In genomic region chr1:37741130-37741529, GRCh38 we compare ENCODE assay signal across 16 cellular contexts. TPM values are rescaled to one million over a fixed set of nuclear protein-coding genes. Genes with fewer than 3 reads are reported as not detected.
DNase-seq lines count a peak whose midpoint lies in the region; ATAC-seq and FAIRE-seq lines count a peak whose summit lies in the region.
"Had no signal": no experiment of that assay in that cellular context is flagged by ENCODE, and none has a peak within 500 bp of the region (broad histone marks: within the 10 kb centered on the region; RNA-seq: fewer than 3 reads in every experiment).

No MANE protein-coding gene starts in this region.

- no peaks in the 10 kb centered on the region for H3K9me2 ChIP-seq in GM23248 (ENCODE audit: insufficient read depth)

- no peak overlapping the region for H2AFZ ChIP-seq in GM23248

- H3F3A ChIP-seq in GM23248 (ENCODE audit: insufficient read depth) = no peaks in the 10 kb centered on the region

- no peaks in the 10 kb centered on the region for H3K36me3 ChIP-seq in GM23248 (ENCODE audit: low read depth)
- H3K36me3 ChIP-seq: left ventricle myocardium inferior had no signal

- FAIRE-seq in RCC 7860 (lab: Jason Lieb, UNC) (no peak), HTR-8/SVneo (lab: Jason Lieb, UNC) (no peak)

- H3K4me3 ChIP-seq in GM23248 = no peak overlapping the region
- H3K4me3 ChIP-seq: dorsolateral prefrontal cortex, left ventricle myocardium inferior had no signal

- no peaks in the 10 kb centered on the region for H3K79me2 ChIP-seq in GM23248 (ENCODE audit: insufficient read depth)

- in situ Hi-C loops in GM23248 (cut with MboI) = no loop called here

- H3K27ac ChIP-seq in GM23248 = no peak overlapping the region
- H3K27ac ChIP-seq: dorsolateral prefrontal cortex, left ventricle myocardium inferior had no signal

- DNase-seq in GM23248 = peak; percentile 70
- DNase-seq in RCC 7860 (ENCODE audit: low spot score) = peak; percentile 51
- peak; percentile 55 for DNase-seq in sciatic nerve (ENCODE audit: low spot score)
- no peak for DNase-seq in activated CD4-positive, alpha-beta T cell treated with anti-CD3 and anti-CD28 coated beads, Interleukin-2, amount 50 U/mL, for 4 hours
- no peak for DNase-seq in HTR-8/SVneo (ENCODE audit: insufficient read length, low spot score)
- DNase-seq in HT-29 (ENCODE audit: low spot score) = no peak
- DNase-seq: DMS153, left ventricle myocardium inferior, NCI-H2029, NCI-H774, RPMI8226 had no signal

- H3K27me3 ChIP-seq in GM23248 (replicated peaks; ENCODE audit: insufficient read depth) = peaks cover 8% of the 10 kb centered on the region; the same call in 1 of the 2 replicates
- H3K27me3 ChIP-seq: dorsolateral prefrontal cortex had no signal

- H3K9ac ChIP-seq in GM23248 = no peak overlapping the region

- no peaks in the 10 kb centered on the region for H3K4me1 ChIP-seq in GM23248 (ENCODE audit: insufficient read depth)
- H3K4me1 ChIP-seq: left ventricle myocardium inferior had no signal

- no peaks in the 10 kb centered on the region for H4K20me1 ChIP-seq in GM23248 (ENCODE audit: insufficient read depth)

- WGBS in GM23248 (ENCODE audit: low coverage in 1 of 2, low lambda C conversion rate in 2 of 2, missing lambda C conversion rate in 2 of 2), 2 experiments = 35 to 40% methylated on average over 9 of the region's 9 CpGs

- intact Hi-C loops in sciatic nerve (cut with DNase I) = no loop called here

- H3K9me3 ChIP-seq in GM23248 (ENCODE audit: low read depth) = no peaks in the 10 kb centered on the region
- H3K9me3 ChIP-seq: left ventricle myocardium inferior had no signal

- ATAC-seq in esophagus mucosa (peak; percentile 24), sciatic nerve (no peak)
- ATAC-seq: activated CD4-positive, CD25-positive, alpha-beta regulatory T cell treated with anti-CD3 and anti-CD28 coated beads, Interleukin-2, amount 50 U/mL, for 24 hours had no signal

- H3K4me2 ChIP-seq in GM23248 (ENCODE audit: unreplicated experiment) = no peak overlapping the region

RNA-seq across cellular contexts. Expression of gene EPHA10, which starts 23.8 kb away (rescaled TPM):
- not detected in 2 replicates for total RNA-seq in GM23248 (2014; rRNA removed; shearing (Covaris generic))
- not detected in 2 replicates for polyA plus RNA-seq in GM23248 (2016; fragmentation: Nextera tagmentation; extraction: Ambion mirVana)
- total RNA-seq in esophagus mucosa (0.68 TPM), sciatic nerve (1.6 TPM)
- total RNA-seq in HT-29 (2014; rRNA removed; shearing (Covaris generic)) = 1.8 and 2.2 TPM in 2 replicates
- total RNA-seq: pulmonary artery endothelial cell; T-helper 1 cell treated with Interleukin-12 subunit alpha and Interleukin-12 subunit beta and Interleukin-4 antibody, amounts not matched to agents 30 ng/mL and 1 ng/mL, for 36 hours had no signal

RNA-seq across cellular contexts. Expression of gene CDCA8, which starts 48.8 kb away (rescaled TPM):
- total RNA-seq in GM23248 (2014; rRNA removed; shearing (Covaris generic)) = 4.4 and 5.7 TPM in 2 replicates
- polyA plus RNA-seq in GM23248 (2016; fragmentation: Nextera tagmentation; extraction: Ambion mirVana) = 15.4 and 16.6 TPM in 2 replicates
- 14.1 TPM for total RNA-seq in esophagus mucosa
- 0.85 TPM for total RNA-seq in sciatic nerve
- total RNA-seq in HT-29 (2014; rRNA removed; shearing (Covaris generic)) = 17.1 and 19.0 TPM in 2 replicates

RNA-seq across cellular contexts. Expression of gene MANEAL, which starts 52.5 kb away (rescaled TPM):
- total RNA-seq in GM23248 (2014; rRNA removed; shearing (Covaris generic)) = 0.65 and 1.8 TPM in 2 replicates
- 0.23 TPM in 1 of 2 replicates, not detected in the other for polyA plus RNA-seq in GM23248 (2016; fragmentation: Nextera tagmentation; extraction: Ambion mirVana)
- total RNA-seq in esophagus mucosa (3.1 TPM), sciatic nerve (2.3 TPM)
- 35.2 and 39.6 TPM in 2 replicates for total RNA-seq in HT-29 (2014; rRNA removed; shearing (Covaris generic))

Comparison
In these comparisons a context has a peak if more than half of its experiments do, and no peak if none do; other contexts are left out.
1. DNase-seq: peak in GM23248 (single experiment), RCC 7860 (single experiment) and sciatic nerve (single experiment); none in activated CD4-positive, alpha-beta T cell treated with anti-CD3 and anti-CD28 coated beads, Interleukin-2, amount 50 U/mL, for 4 hours (0 of 2), HTR-8/SVneo (single experiment) and HT-29 (single experiment).